In genomic region chr3:129001101-129001816, GRCh38 we compare ENCODE assay signal across 8 cellular contexts. TPM values are rescaled to one million over a fixed set of nuclear protein-coding genes. Genes with fewer than 3 reads are reported as not detected.
DNase-seq lines count a peak whose midpoint lies in the region; ATAC-seq, FAIRE-seq and TF ChIP-seq lines count a peak whose summit lies in the region.

A gene with protein sequence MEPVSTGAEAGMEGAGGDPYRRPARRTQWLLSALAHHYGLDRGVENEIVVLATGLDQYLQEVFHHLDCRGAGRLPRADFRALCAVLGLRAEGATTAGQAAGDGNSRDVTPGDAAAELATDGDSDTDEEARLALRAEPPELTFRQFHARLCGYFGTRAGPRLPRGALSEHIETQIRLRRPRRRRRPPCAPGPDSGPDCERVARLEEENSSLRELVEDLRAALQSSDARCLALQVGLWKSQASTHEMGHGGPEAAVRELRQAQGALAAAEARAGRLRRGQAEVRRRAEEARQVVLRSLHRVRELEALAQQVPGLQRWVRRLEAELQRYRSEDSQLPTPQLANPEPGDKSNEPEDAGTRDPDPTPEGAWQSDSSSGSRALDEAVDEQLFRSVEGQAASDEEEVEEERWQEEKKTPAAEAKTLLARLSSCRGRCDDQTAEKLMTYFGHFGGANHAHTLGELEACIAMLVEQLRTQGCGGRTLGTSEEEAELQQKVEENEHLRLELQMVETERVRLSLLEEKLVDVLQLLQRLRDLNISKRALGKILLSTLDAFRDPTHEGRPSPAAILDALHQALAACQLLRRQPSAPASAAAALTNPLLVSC (plus strand): TSS chr3:129001304. CDS start chr3:129001629, 325 bp downstream.

- H3K9me3 ChIP-seq in BLaER1 (no peaks in the 10 kb centered on the region), H1 (ENCODE audit: insufficient read depth in 2 of 2, low read depth in 1 of 2, low read length in 1 of 2) (no peaks in the 10 kb centered on the region)

- H3K4me3 ChIP-seq in BLaER1, result peak within 1 kb of the TSS; percentile 69
- H3K4me3 ChIP-seq in H1 (ENCODE audit: extremely low read depth in 1 of 4, insufficient read depth in 2 of 4, low read depth in 3 of 4, low read length in 4 of 4), result peak within 1 kb of the TSS; percentile 44 to 67 (median 60)

- H2AFZ ChIP-seq in H1 (ENCODE audit: low read length), result peak within 1 kb of the TSS; percentile 74; the same call in 1 of the 2 replicates

- no peak within 1 kb of the TSS for H4K5ac ChIP-seq in H1 (ENCODE audit: insufficient read length, low read depth, low read length)

- H3K4me2 ChIP-seq in BLaER1 (peak within 1 kb of the TSS; percentile 100), H1 (ENCODE audit: insufficient read depth in 1 of 2, low read depth in 2 of 2, low read length in 2 of 2) (peak within 1 kb of the TSS; percentile 91)

- H3K4me1 ChIP-seq in BLaER1 (peaks cover 88% of the 10 kb centered on the region), H1 (replicated peaks in 1 of 4; ENCODE audit: control insufficient read depth in 3 of 4, insufficient read depth in 4 of 4, low read length in 3 of 4) (peaks cover 7 to 21% (median 15%) of the 10 kb centered on the region in 4 experiments)

- no peak within 1 kb of the TSS for H3K14ac ChIP-seq in H1 (ENCODE audit: insufficient read length)

- no peak for ATAC-seq in GM18870 (IDR thresholded peaks at IDR 0.05; ENCODE audit: unreplicated experiment)

- no peak within 1 kb of the TSS for H2AK5ac ChIP-seq in H1 (ENCODE audit: low read depth, low read length)

- H3K79me2 ChIP-seq in H1 (ENCODE audit: control insufficient read depth in 1 of 2, insufficient read depth in 2 of 2, low read length in 2 of 2), result no peaks in the 10 kb centered on the region

- no peak within 1 kb of the TSS for H2BK12ac ChIP-seq in H1 (ENCODE audit: low read depth, low read length)

- peak within 1 kb of the TSS; percentile 30 for H3K56ac ChIP-seq in H1 (replicated peaks; ENCODE audit: insufficient read length, low read depth, low read length)

- POLR2A ChIA-PET in H1 (lab: Charles Lee; ENCODE audit: partially characterized antibody), result interaction anchor here (0.5 to 4.4 kb wide), 3 partner anchors 7 to 141 kb away, joined by 3 to 13 read pairs (median 5); partner anchors contain the start of gene CFAP92

- peaks cover 21% of the 10 kb centered on the region; the same call in 1 of the 2 replicates for H3K23me2 ChIP-seq in H1 (ENCODE audit: low read depth, low read length)

- TF ChIP-seq EP300 in H1 (IDR thresholded peaks at IDR 0.05; ENCODE audit: borderline replicate concordance in 1 of 2, low read depth in 2 of 2, low read length in 2 of 2), result no peak

- H3K18ac ChIP-seq in H1 (ENCODE audit: extremely low read depth, low read length), result no peak within 1 kb of the TSS; the same call in 1 of the 2 replicates

- whole genome bisulfite sequencing in H1 (ENCODE audit: extremely low coverage in 1 of 2, insufficient coverage in 1 of 2, insufficient read length in 1 of 2, insufficient replicate concordance in 2 of 2, low coverage in 1 of 2, low lambda C conversion rate in 2 of 2, missing lambda C conversion rate in 1 of 2), 2 experiments, result 2% methylated on average over 46 of the region's 74 CpGs; no CpG with 5 or more reads in 1 of the 2 experiments

- peak within 1 kb of the TSS; percentile 16; the same call in 1 of the 2 replicates for H2BK15ac ChIP-seq in H1 (ENCODE audit: low read length)

- H3K27ac ChIP-seq in BLaER1 (no peak within 1 kb of the TSS), H1 (ENCODE audit: low read depth, low read length) (no peak within 1 kb of the TSS)

- H3K36me3 ChIP-seq in BLaER1 (no peaks in the 10 kb centered on the region), H1 (ENCODE audit: control insufficient read depth in 2 of 4, insufficient read depth in 4 of 4, low read length in 3 of 4) (peaks cover 0 to 13% (median 0%) of the 10 kb centered on the region in 4 experiments; a peak in 1 of 8 replicates)

- peak within 1 kb of the TSS; percentile 25 for H3K9ac ChIP-seq in BLaER1
- no peak within 1 kb of the TSS for H3K9ac ChIP-seq in H1 (replicated peaks in 1 of 4; ENCODE audit: extremely low read depth in 1 of 4, low read depth in 3 of 4, low read length in 3 of 4)

- H4K8ac ChIP-seq in H1 (ENCODE audit: extremely low read depth, insufficient read depth, low read length), result peak within 1 kb of the TSS; percentile 81

- TF ChIP-seq CTCF in H1 (IDR thresholded peaks at IDR 0.05; ENCODE audit: control extremely low read depth in 1 of 3, insufficient read depth in 1 of 3, low read depth in 1 of 3, low read length in 3 of 3), result no peak

- TF ChIP-seq POLR2A in H1 (IDR thresholded peaks at IDR 0.05; ENCODE audit: control extremely low read depth in 1 of 2, low read depth in 2 of 2, low read length in 2 of 2), result no peak

- H4K20me1 ChIP-seq in BLaER1, result peaks cover 28% of the 10 kb centered on the region
- peaks cover 2 to 9% of the 10 kb centered on the region in 2 experiments for H4K20me1 ChIP-seq in H1 (replicated peaks in 1 of 2; ENCODE audit: control insufficient read depth in 1 of 2, insufficient read depth in 2 of 2, low read length in 2 of 2)

- no peak for TF ChIP-seq RAD21 in H1 (IDR thresholded peaks at IDR 0.05 in 1 of 2, conservative IDR thresholded peaks at IDR 0.05 in 1 of 2; ENCODE audit: low read depth in 2 of 2, low read length in 2 of 2)

- DNase-seq in NCI-H510A (lab: John Stamatoyannopoulos, UW) (peak; percentile 36), H1 (ENCODE audit: low read depth in 1 of 2, low spot score in 2 of 2) (peak in 1 of 2 experiments; percentile 83), myocyte (ENCODE audit: low read depth) (peak; percentile 46), dedifferentiated amniotic fluid mesenchymal stem cell (ENCODE audit: extremely low spot score) (no peak), NCI-H82 treated with DMSO at 0.1 percent for 48 hours (lab: John Stamatoyannopoulos, UW; ENCODE audit: unreplicated experiment) (no peak)
- no peak for DNase-seq in activated CD4-positive, alpha-beta T cell treated with anti-CD3 and anti-CD28 coated beads for 4 hours

- no peaks in the 10 kb centered on the region for H3K79me1 ChIP-seq in H1 (ENCODE audit: low read depth, low read length)

- H2BK20ac ChIP-seq in H1 (ENCODE audit: low read length), result no peak within 1 kb of the TSS

- CTCF ChIA-PET in H1 (lab: Charles Lee; ENCODE audit: partially characterized antibody), result interaction anchor here (1.1 to 6.0 kb wide), 6 partner anchors 14 to 382 kb away, joined by 3 to 40 read pairs (median 8); no protein-coding TSS in a partner anchor

- peak within 1 kb of the TSS; percentile 70 for H3K23ac ChIP-seq in H1 (ENCODE audit: insufficient read length)

- no peak within 1 kb of the TSS for H4K91ac ChIP-seq in H1 (replicated peaks; ENCODE audit: insufficient read length, low read length)

- no peak within 1 kb of the TSS for H3K4ac ChIP-seq in H1 (replicated peaks; ENCODE audit: insufficient read length, low read depth, low read length)

- H2BK5ac ChIP-seq in H1 (ENCODE audit: low read depth, low read length), result no peak within 1 kb of the TSS

- no peak within 1 kb of the TSS for H2BK120ac ChIP-seq in H1 (replicated peaks; ENCODE audit: low read depth, low read length)

- H3K27me3 ChIP-seq in BLaER1, result peaks cover 63% of the 10 kb centered on the region
- H3K27me3 ChIP-seq in H1 (replicated peaks in 1 of 4; ENCODE audit: control insufficient read depth in 3 of 4, extremely low read depth in 1 of 4, insufficient read depth in 3 of 4, low read length in 3 of 4), result peaks cover 52 to 63% (median 55%) of the 10 kb centered on the region in 4 experiments

- no peak for FAIRE-seq in H1 (lab: Jason Lieb, UNC)

TF ChIP-seq in H1, 55 proteins besides CTCF, POLR2A, EP300 and RAD21:
- TF ChIP-seq ASH2L (IDR thresholded peaks at IDR 0.05; ENCODE audit: low read length), result peak; percentile 59
- TF ChIP-seq E2F6 (IDR thresholded peaks at IDR 0.05), result peak; percentile 55
- TF ChIP-seq, protein P1, sequence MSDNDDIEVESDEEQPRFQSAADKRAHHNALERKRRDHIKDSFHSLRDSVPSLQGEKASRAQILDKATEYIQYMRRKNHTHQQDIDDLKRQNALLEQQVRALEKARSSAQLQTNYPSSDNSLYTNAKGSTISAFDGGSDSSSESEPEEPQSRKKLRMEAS (IDR thresholded peaks at IDR 0.05), result peak; percentile 3; the same call in 1 of the 2 replicates
- no peak for TF ChIP-seq CREB1 (IDR thresholded peaks at IDR 0.05)
- TF ChIP-seq KDM4A (IDR thresholded peaks at IDR 0.05; ENCODE audit: low read depth, low read length, severe bottlenecking), result peak; percentile 65
- TF ChIP-seq TBP (IDR thresholded peaks at IDR 0.05; ENCODE audit: low read depth, low read length), result no peak

RNA-seq across cellular contexts. Expression of the gene that starts here (rescaled TPM):
- total RNA-seq in H1 (2021; fragmentation: NEBNext Ultra II Directional; extraction: Animal tissue kit (Norgen Biotek cat#: 25700)), result 0.37 and 0.44 TPM in 2 replicates
- polyA plus RNA-seq in H1 (2011; rRNA removed), result 0.14 and 0.30 TPM in 2 replicates
- 0.18 TPM for polyA plus RNA-seq in H1 (2011; cell fraction: cytosol; rRNA removed)
- polyA plus RNA-seq in H1 (2011; cell fraction: nucleus; rRNA removed), result 0.40 TPM
- 0.08 to 0.13 TPM in 2 of 4 replicates, not detected in the others for polyA plus RNA-seq in H1 (2012, experiment 1 of 2)
- 0.10 TPM for polyA plus RNA-seq in H1 (2012, experiment 2 of 2)
- polyA plus RNA-seq in H1 (2013, experiment 1 of 2), result 0.02 TPM
- polyA plus RNA-seq in H1 (2013, experiment 2 of 2), result 0.07 TPM
- 0.32 and 0.41 TPM in 2 replicates for polyA minus RNA-seq in H1 (2011; rRNA and poly(A)+ RNA removed)
- not detected for polyA minus RNA-seq in H1 (2011; cell fraction: cytosol; rRNA and poly(A)+ RNA removed)
- polyA minus RNA-seq in H1 (2011; cell fraction: nucleus; rRNA and poly(A)+ RNA removed), result 0.20 TPM
- total RNA-seq in myocyte, result 1.6 and 4.6 TPM in 2 replicates
- 1.6 TPM for polyA plus RNA-seq in myocyte (2012)

Comparison
In these comparisons a context has a peak if more than half of its experiments do, and no peak if none do; other contexts are left out.
1. DNase-seq: peak in NCI-H510A (single experiment) and myocyte (single experiment); none in dedifferentiated amniotic fluid mesenchymal stem cell (single experiment), NCI-H82 treated with DMSO at 0.1 percent for 48 hours (single experiment) and activated CD4-positive, alpha-beta T cell treated with anti-CD3 and anti-CD28 coated beads for 4 hours (0 of 2).